ENCODE assay signal across 8 cellular contexts in the genomic region with DNA sequence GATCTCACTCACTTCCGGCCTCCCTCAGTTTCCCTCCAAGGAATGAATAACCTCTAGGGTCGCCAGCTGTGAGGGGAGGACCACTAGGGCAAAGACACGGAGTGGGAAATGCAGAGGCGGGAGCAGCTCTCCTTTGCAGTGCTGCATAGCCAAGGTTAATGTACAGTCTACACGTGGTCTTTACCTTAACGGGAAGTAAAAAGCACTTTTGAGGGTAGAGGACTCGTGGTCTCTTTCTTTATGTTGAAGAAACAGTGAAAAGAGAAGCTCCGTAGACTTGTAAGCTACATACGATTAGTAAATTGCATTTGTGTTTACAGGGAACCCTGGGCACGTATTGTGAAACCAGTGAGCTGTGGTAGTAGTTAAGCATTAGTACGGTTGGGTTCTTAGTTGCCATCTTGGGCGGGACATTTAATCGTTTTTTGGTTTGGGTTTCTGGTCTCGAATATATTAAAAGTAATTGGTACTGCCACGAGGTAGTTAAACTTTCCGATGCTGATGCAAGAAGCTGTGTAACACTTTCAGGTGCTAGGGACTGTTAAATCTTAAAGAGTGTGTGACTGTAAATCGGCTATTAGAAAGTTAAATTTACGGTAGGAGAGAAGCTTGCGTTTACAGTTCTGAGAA. TPM values are rescaled to one million over a fixed set of nuclear protein-coding genes. Genes with fewer than 3 reads are reported as not detected.
A peak's percentile ranks its signal among the peaks of the same experiment; 100 is the strongest.
DNase-seq lines count a peak whose midpoint lies in the region; ATAC-seq and TF ChIP-seq lines count a peak whose summit lies in the region.

No MANE protein-coding gene starts in this region.

- peaks cover 12 to 53% (median 42%) of the 10 kb centered on the region in 11 experiments; a peak in 21 of 22 replicates for H4K20me1 ChIP-seq in BLaER1 treated with 17β-estradiol and CSF1 and Interleukin-3, amounts not matched to agents 10 nM and 100 nM

- peak overlapping the region; percentile 77 to 97 (median 88) for H3K4me2 ChIP-seq in BLaER1 treated with 17β-estradiol and CSF1 and Interleukin-3, amounts not matched to agents 10 nM and 100 nM

- H3K4me1 ChIP-seq in BLaER1 treated with 17β-estradiol and CSF1 and Interleukin-3, amounts not matched to agents 10 nM and 100 nM: peaks cover 18 to 57% (median 27%) of the 10 kb centered on the region in 10 experiments
- H3K4me1 ChIP-seq in tibial artery: peaks cover 0 to 50% (median 41%) of the 10 kb centered on the region in 4 donors

- no peak for TF ChIP-seq POLR2A in lower leg skin (IDR thresholded peaks at IDR 0.05)

- intact Hi-C loops in lower leg skin (cut with DNase I; ENCODE audit: low total_unique reads) (no loop called here), tibial artery (cut with DNase I; ENCODE audit: low total_unique reads) (no loop called here)

- peak overlapping the region; percentile 87 to 97 (median 94) for H3K27ac ChIP-seq in BLaER1 treated with 17β-estradiol and CSF1 and Interleukin-3, amounts not matched to agents 10 nM and 100 nM
- H3K27ac ChIP-seq in brain microvascular endothelial cell (peak overlapping the region; percentile 95), tibial artery (peak overlapping the region; percentile 90 to 93)

- H3K9ac ChIP-seq in BLaER1 treated with 17β-estradiol and CSF1 and Interleukin-3, amounts not matched to agents 10 nM and 100 nM: peak overlapping the region; percentile 92 to 98 (median 96)

- DNase-seq in OCI-M2 (lab: John Stamatoyannopoulos, UW; ENCODE audit: unreplicated experiment) (peak; percentile 30), brain microvascular endothelial cell (peak; percentile 4), lower leg skin (ENCODE audit: low spot score in 2 of 2) (no peak), tibial artery (no peak), T1000 (lab: John Stamatoyannopoulos, UW) (no peak)

- peak overlapping the region; percentile 72 to 97 (median 88) for H3K4me3 ChIP-seq in BLaER1 treated with 17β-estradiol and CSF1 and Interleukin-3, amounts not matched to agents 10 nM and 100 nM
- peak overlapping the region; percentile 98 for H3K4me3 ChIP-seq in brain microvascular endothelial cell (ENCODE audit: low read depth, low read length)
- H3K4me3 ChIP-seq in lower leg skin (ENCODE audit: low read depth, poor library complexity, severe bottlenecking): peak overlapping the region; percentile 96
- peak overlapping the region; percentile 71 to 93 for H3K4me3 ChIP-seq in tibial artery

- peaks cover 0 to 6% (median 0%) of the 10 kb centered on the region in 11 experiments; a peak in 3 of 22 replicates for H3K9me3 ChIP-seq in BLaER1 treated with 17β-estradiol and CSF1 and Interleukin-3, amounts not matched to agents 10 nM and 100 nM (replicated peaks in 1 of 11)
- H3K9me3 ChIP-seq in tibial artery: no peaks in the 10 kb centered on the region

- H3K27me3 ChIP-seq in BLaER1 treated with 17β-estradiol and CSF1 and Interleukin-3, amounts not matched to agents 10 nM and 100 nM: no peaks in the 10 kb centered on the region
- H3K27me3 ChIP-seq in brain microvascular endothelial cell (replicated peaks) (no peaks in the 10 kb centered on the region), tibial artery (no peaks in the 10 kb centered on the region)

- 1% methylated on average over 19 of the region's 19 CpGs for WGBS in lower leg skin, 2 donors

- H3K36me3 ChIP-seq in BLaER1 treated with 17β-estradiol and CSF1 and Interleukin-3, amounts not matched to agents 10 nM and 100 nM: peaks cover 0 to 21% (median 0%) of the 10 kb centered on the region in 11 experiments; a peak in 9 of 22 replicates
- H3K36me3 ChIP-seq in brain microvascular endothelial cell (replicated peaks): no peaks in the 10 kb centered on the region
- no peaks in the 10 kb centered on the region for H3K36me3 ChIP-seq in tibial artery

- ATAC-seq in GM18868 (IDR thresholded peaks at IDR 0.05; ENCODE audit: unreplicated experiment) (peak; percentile 26), HG03095 (IDR thresholded peaks at IDR 0.05; ENCODE audit: unreplicated experiment) (peak; percentile 30)

- no peak for TF ChIP-seq CTCF in brain microvascular endothelial cell (IDR thresholded peaks at IDR 0.05; ENCODE audit: low read depth, low read length, missing control alignments)
- TF ChIP-seq CTCF in lower leg skin (IDR thresholded peaks at IDR 0.05): no peak
- TF ChIP-seq CTCF in tibial artery (IDR thresholded peaks at IDR 0.05): no peak

- in situ Hi-C loops in brain microvascular endothelial cell (cut with HindIII; ENCODE audit: low pct_ligation_motif_present, low sequenced_read_pairs): loop anchor here (25.0 kb wide), 1 partner anchor 415 kb away; the partner anchor contains the start of genes ATR and PLS1

RNA-seq across cellular contexts. Expression of gene U2SURP, which starts 0.8 kb away (rescaled TPM):
- total RNA-seq in lower leg skin: 10 to 100 TPM; 39.3 to 63.3 (median 47.1) TPM

RNA-seq across cellular contexts. Expression of gene PAQR9, which starts 38.7 kb away (rescaled TPM):
- not detected for total RNA-seq in lower leg skin

Comparison
In these comparisons a context has a peak if more than half of its experiments do, and no peak if none do; other contexts are left out.
1. DNase-seq: peak in OCI-M2 (single experiment) and brain microvascular endothelial cell (single experiment); none in lower leg skin (0 of 2), tibial artery (0 of 2) and T1000 (single experiment).
2. Peak in every context shown above with its lines, with median percentiles within 50 percentile points of each other: H3K27ac ChIP-seq and H3K4me3 ChIP-seq.